ENCODE assay signal across 16 cellular contexts in the genomic region with DNA sequence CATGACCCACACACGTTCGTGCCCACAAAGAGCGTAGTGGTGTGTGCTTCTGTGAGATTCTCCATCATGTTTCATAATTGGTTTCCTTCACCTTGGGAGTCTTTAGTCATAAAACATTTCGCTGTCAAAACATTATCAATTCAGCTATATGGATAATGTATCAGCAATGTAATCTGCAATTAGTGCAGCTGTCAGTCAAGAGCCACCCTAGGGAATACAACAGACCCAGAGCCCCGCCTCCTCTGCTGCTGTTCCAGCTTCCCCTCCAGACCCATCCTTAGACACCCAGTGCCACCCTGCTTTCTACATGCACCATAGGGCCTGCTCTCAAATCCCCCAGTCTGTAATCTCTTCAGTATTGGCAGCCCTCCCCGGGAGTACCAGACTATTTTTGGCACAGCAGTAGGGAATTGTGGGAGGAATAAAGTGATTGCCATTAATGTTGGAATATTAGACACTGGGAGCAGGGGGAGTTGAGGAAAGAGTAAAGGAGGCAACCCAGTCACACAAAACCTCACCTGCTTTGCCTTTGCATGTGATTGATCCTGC. TPM values are rescaled to one million over a fixed set of nuclear protein-coding genes. Genes with fewer than 3 reads are reported as not detected.
DNase-seq lines count a peak whose midpoint lies in the region; ATAC-seq and TF ChIP-seq lines count a peak whose summit lies in the region.
"Had no signal": no experiment of that assay in that cellular context is flagged by ENCODE, and none has a peak within 500 bp of the region (broad histone marks: within the 10 kb centered on the region; RNA-seq: fewer than 3 reads in every experiment).

No MANE protein-coding gene starts in this region.

- intact Hi-C loops in PC-9 (cut with micrococcal nuclease; ENCODE audit: unreplicated experiment), result no loop called here
- intact Hi-C loops in cardiac septum (cut with DNase I), result no loop called here

- ATAC-seq in HG02642 (IDR thresholded peaks at IDR 0.05; ENCODE audit: poor library complexity, unreplicated experiment) (no peak), GM21381 (IDR thresholded peaks at IDR 0.05; ENCODE audit: unreplicated experiment) (no peak)
- ATAC-seq: GM23338 had no signal

- no TSS peak for BruUV-seq in PC-9 (replicated peaks; lab: Mats Ljungman, UMichigan)

- no peaks in the 10 kb centered on the region for H3K4me1 ChIP-seq in PC-9 (replicated peaks; ENCODE audit: insufficient read depth)

- POLR2A ChIA-PET in HEK293T (lab: Yijun Ruan, JAX), result no interaction called here
- POLR2A ChIA-PET in PC-9 (lab: Charles Lee; ENCODE audit: unreplicated experiment), result no interaction called here

- no peaks in the 10 kb centered on the region for H3K36me3 ChIP-seq in PC-9 (ENCODE audit: low read depth)

- no peaks in the 10 kb centered on the region for H3K9me3 ChIP-seq in PC-9 (ENCODE audit: insufficient read depth, low read depth)

- H4K20me1 ChIP-seq in PC-9 (ENCODE audit: insufficient read depth), result no peaks in the 10 kb centered on the region

- H3K27me3 ChIP-seq in PC-9 (ENCODE audit: insufficient read depth, low read depth), result no peaks in the 10 kb centered on the region

- DNase-seq in D341Med (ENCODE audit: low spot score) (peak; percentile 39), HEK293T (ENCODE audit: extremely low spot score) (no peak), PC-9 (no peak), retina (peak; percentile 21), cardiac septum (ENCODE audit: low spot score) (no peak)
- DNase-seq: CD4-positive, alpha-beta memory T cell; DMS153; DMS79 treated with DMSO at 0.1 percent for 48 hours; EL; H7; KG1 had no signal

- CTCF ChIA-PET in HEK293T (lab: Yijun Ruan, JAX), result no interaction called here
- CTCF ChIA-PET in PC-9 (lab: Charles Lee), result no interaction called here

- H3K9me2 ChIP-seq in PC-9 (ENCODE audit: insufficient read depth), result no peaks in the 10 kb centered on the region

- no peaks in the 10 kb centered on the region for H3F3A ChIP-seq in PC-9 (ENCODE audit: insufficient read depth, low read depth)

- no peak overlapping the region for H3K4me3 ChIP-seq in PC-9
- H3K4me3 ChIP-seq: GM23338 had no signal

- no peak for TF ChIP-seq CTCF in PC-9 (conservative IDR thresholded peaks at IDR 0.05)

- H3K79me2 ChIP-seq in PC-9 (ENCODE audit: low read depth), result no peaks in the 10 kb centered on the region

- H2AFZ ChIP-seq in PC-9, result 0 out of 2 replicates have a peak overlapping the region, but pooled peaks have one; percentile 58
- H2AFZ ChIP-seq: GM23338 had no signal

- no peak overlapping the region for H3K27ac ChIP-seq in PC-9
- H3K27ac ChIP-seq: C4-2B had no signal

- no peak overlapping the region for H3K4me2 ChIP-seq in PC-9
- H3K4me2 ChIP-seq: GM23338 had no signal

TF ChIP-seq in HEK293T, 16 proteins besides CTCF, POLR2A, EP300 and RAD21:
- TF ChIP-seq L3MBTL2 (conservative IDR thresholded peaks at IDR 0.05) (no peak), LEF1 (IDR thresholded peaks at IDR 0.05; ENCODE audit: borderline replicate concordance) (no peak), NFRKB (IDR thresholded peaks at IDR 0.05) (no peak), FOXK2 (IDR thresholded peaks at IDR 0.05) (no peak)
- TF ChIP-seq, protein P1, sequence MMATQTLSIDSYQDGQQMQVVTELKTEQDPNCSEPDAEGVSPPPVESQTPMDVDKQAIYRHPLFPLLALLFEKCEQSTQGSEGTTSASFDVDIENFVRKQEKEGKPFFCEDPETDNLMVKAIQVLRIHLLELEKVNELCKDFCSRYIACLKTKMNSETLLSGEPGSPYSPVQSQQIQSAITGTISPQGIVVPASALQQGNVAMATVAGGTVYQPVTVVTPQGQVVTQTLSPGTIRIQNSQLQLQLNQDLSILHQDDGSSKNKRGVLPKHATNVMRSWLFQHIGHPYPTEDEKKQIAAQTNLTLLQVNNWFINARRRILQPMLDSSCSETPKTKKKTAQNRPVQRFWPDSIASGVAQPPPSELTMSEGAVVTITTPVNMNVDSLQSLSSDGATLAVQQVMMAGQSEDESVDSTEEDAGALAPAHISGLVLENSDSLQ (IDR thresholded peaks at IDR 0.05), result peak; percentile 65

RNA-seq across cellular contexts. Expression of a gene that starts 31.5 kb away (rescaled TPM):
- total RNA-seq in PC-9 (2021), result not detected in 2 replicates
- 0.94 TPM for total RNA-seq in cardiac septum
- total RNA-seq: B cell; CD4-positive, alpha-beta memory T cell had no signal

Comparison
In these comparisons a context has a peak if more than half of its experiments do, and no peak if none do; other contexts are left out.
1. DNase-seq: peak in D341Med (single experiment) and retina (single experiment); none in HEK293T (single experiment), PC-9 (0 of 2) and cardiac septum (single experiment).